Comparison of ENCODE assay signal across 8 cellular contexts in the genomic region with DNA sequence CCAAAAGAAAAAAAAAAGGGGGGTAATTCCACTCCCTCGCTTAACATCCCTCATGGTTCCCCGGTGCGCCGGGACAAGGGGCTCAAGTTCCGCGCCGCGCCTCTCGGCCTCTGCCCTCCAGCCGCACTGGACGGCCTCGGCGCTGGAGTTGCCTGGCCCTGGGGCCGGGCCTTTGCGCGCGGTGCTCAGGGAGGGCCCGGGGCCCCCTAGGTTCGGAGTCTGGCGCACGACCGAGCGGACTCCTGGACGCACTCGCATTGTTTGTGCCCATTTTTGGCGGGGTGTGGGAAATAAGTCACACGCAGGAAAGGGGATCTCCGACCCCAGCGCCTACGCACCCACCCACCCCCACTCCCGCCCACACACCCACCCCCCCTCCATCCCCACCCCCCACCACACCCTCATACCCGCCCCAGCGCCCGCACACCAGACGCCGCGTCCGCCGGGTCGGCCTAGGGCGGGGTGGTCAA. TPM values are rescaled to one million over a fixed set of nuclear protein-coding genes. Genes with fewer than 3 reads are reported as not detected.
DNase-seq lines count a peak whose midpoint lies in the region; ATAC-seq and TF ChIP-seq lines count a peak whose summit lies in the region.

No MANE protein-coding gene starts in this region.

- peak; percentile 40 for DNase-seq in activated CD4-positive, alpha-beta T cell treated with anti-CD3 and anti-CD28 coated beads, Interleukin-2, amount 10 ng/mL, durations not matched to agents 7 days and 5 days
- DNase-seq in fibroblast of the aortic adventitia (ENCODE audit: low read depth) (peak; percentile 25), T1000 (lab: John Stamatoyannopoulos, UW) (no peak), NCI-H510A treated with DMSO at 0.1 percent for 48 hours (lab: John Stamatoyannopoulos, UW) (no peak)

- peak; percentile 35 for ATAC-seq in GM21526 (IDR thresholded peaks at IDR 0.05; ENCODE audit: low FRiP score, unreplicated experiment)

- H3K4me1 Mint-ChIP-seq in activated CD4-positive, alpha-beta T cell treated with anti-CD3 and anti-CD28 coated beads, Interleukin-2, amount 10 ng/mL, durations not matched to agents 7 days and 5 days: peaks cover 43% of the 10 kb centered on the region

- H3K4me1 ChIP-seq in HUES64 (ENCODE audit: insufficient read depth, low read length): peaks cover 7% of the 10 kb centered on the region
- H3K4me1 ChIP-seq in neutrophil (ENCODE audit: control insufficient read depth in 1 of 2, insufficient read depth in 1 of 2, low read depth in 1 of 2, low read length in 1 of 2): peaks cover 37 to 47% of the 10 kb centered on the region in 2 experiments

- CTCF ChIA-PET in activated CD4-positive, alpha-beta T cell treated with anti-CD3 and anti-CD28 coated beads, Interleukin-2, amount 10 ng/mL, durations not matched to agents 7 days and 5 days (lab: Charles Lee): interaction anchor here (0.8 to 1.7 kb wide), 6 partner anchors 8 to 140 kb away, joined by 3 to 8 read pairs (median 4); no protein-coding TSS in a partner anchor

- H3K9ac ChIP-seq in HUES64 (ENCODE audit: low read depth, low read length): peak overlapping the region; percentile 100

- POLR2A ChIA-PET in activated CD4-positive, alpha-beta T cell treated with anti-CD3 and anti-CD28 coated beads, Interleukin-2, amount 10 ng/mL, durations not matched to agents 7 days and 5 days (lab: Charles Lee): interaction anchor here (0.7 to 2.6 kb wide), 6 partner anchors 10 to 29 kb away, joined by 3 to 17 read pairs (median 4); a partner anchor contains a TSS

- H3K9me3 ChIP-seq in HUES64 (ENCODE audit: insufficient read depth, low read depth, low read length) (no peaks in the 10 kb centered on the region), neutrophil (no peaks in the 10 kb centered on the region)

- H3K4me3 ChIP-seq in GM08714 (ENCODE audit: low read length): peak overlapping the region; percentile 90
- peak overlapping the region; percentile 89 for H3K4me3 ChIP-seq in HUES64 (ENCODE audit: low read length)
- H3K4me3 ChIP-seq in fibroblast of the aortic adventitia (ENCODE audit: low read depth, low read length): peak overlapping the region; percentile 97
- H3K4me3 ChIP-seq in neutrophil (ENCODE audit: low read depth in 1 of 2, low read length in 1 of 2): peak overlapping the region; percentile 64 to 92

- H3K27ac ChIP-seq in HUES64 (ENCODE audit: low read depth, low read length) (peak overlapping the region; percentile 97), neutrophil (peak overlapping the region; percentile 81)

- H3K27me3 Mint-ChIP-seq in activated CD4-positive, alpha-beta T cell treated with anti-CD3 and anti-CD28 coated beads, Interleukin-2, amount 10 ng/mL, durations not matched to agents 7 days and 5 days: no peaks in the 10 kb centered on the region

- TF ChIP-seq CTCF in fibroblast of the aortic adventitia (IDR thresholded peaks at IDR 0.05; ENCODE audit: insufficient read depth, low read length) (peak; percentile 10), neutrophil (IDR thresholded peaks at IDR 0.05) (no peak)

- H3K4me3 Mint-ChIP-seq in activated CD4-positive, alpha-beta T cell treated with anti-CD3 and anti-CD28 coated beads, Interleukin-2, amount 10 ng/mL, durations not matched to agents 7 days and 5 days: peak overlapping the region; percentile 100

- H3K9me3 Mint-ChIP-seq in activated CD4-positive, alpha-beta T cell treated with anti-CD3 and anti-CD28 coated beads, Interleukin-2, amount 10 ng/mL, durations not matched to agents 7 days and 5 days: no peaks in the 10 kb centered on the region

- H3K27me3 ChIP-seq in HUES64 (ENCODE audit: insufficient read depth, low read length) (no peaks in the 10 kb centered on the region), neutrophil (no peaks in the 10 kb centered on the region)

- peaks cover 49% of the 10 kb centered on the region for H3K36me3 Mint-ChIP-seq in activated CD4-positive, alpha-beta T cell treated with anti-CD3 and anti-CD28 coated beads, Interleukin-2, amount 10 ng/mL, durations not matched to agents 7 days and 5 days (ENCODE audit: low read depth)

- H3K27ac Mint-ChIP-seq in activated CD4-positive, alpha-beta T cell treated with anti-CD3 and anti-CD28 coated beads, Interleukin-2, amount 10 ng/mL, durations not matched to agents 7 days and 5 days: peak overlapping the region; percentile 98

- H3K36me3 ChIP-seq in HUES64 (ENCODE audit: insufficient read depth, low read length) (peaks cover 79% of the 10 kb centered on the region), neutrophil (peaks cover 75% of the 10 kb centered on the region)

- WGBS in HUES64: under 1% methylated on average over 36 of the region's 41 CpGs

RNA-seq across cellular contexts. Expression of a gene that starts 0.4 kb away (rescaled TPM):
- polyA plus RNA-seq in HUES64 (2013, experiment 1 of 2): 57.6 TPM
- 43.9 TPM for polyA plus RNA-seq in HUES64 (2013, experiment 2 of 2)
- total RNA-seq in activated CD4-positive, alpha-beta T cell treated with anti-CD3 and anti-CD28 coated beads, Interleukin-2, amount 10 ng/mL, durations not matched to agents 7 days and 5 days: 10 to 100 TPM; 25.6 to 27.2 TPM
- 17.7 and 19.7 TPM in 2 replicates for total RNA-seq in fibroblast of the aortic adventitia (ENCODE audit: low replicate concordance)

RNA-seq across cellular contexts. Expression of a gene that starts 0.5 kb away (rescaled TPM):
- 2,022 TPM for polyA plus RNA-seq in HUES64 (2013, experiment 1 of 2)
- polyA plus RNA-seq in HUES64 (2013, experiment 2 of 2): 2,280 TPM
- total RNA-seq in activated CD4-positive, alpha-beta T cell treated with anti-CD3 and anti-CD28 coated beads, Interleukin-2, amount 10 ng/mL, durations not matched to agents 7 days and 5 days: 1,000 to 10,000 TPM; 1,880 to 1,928 TPM
- total RNA-seq in fibroblast of the aortic adventitia (ENCODE audit: low replicate concordance): 2,301 and 2,411 TPM in 2 replicates

RNA-seq across cellular contexts. Expression of a gene that starts 8.7 kb away (rescaled TPM):
- polyA plus RNA-seq in HUES64 (2013, experiment 1 of 2): 28.1 TPM
- 33.2 TPM for polyA plus RNA-seq in HUES64 (2013, experiment 2 of 2)
- 10 to 100 TPM; 39.4 to 48.9 TPM for total RNA-seq in activated CD4-positive, alpha-beta T cell treated with anti-CD3 and anti-CD28 coated beads, Interleukin-2, amount 10 ng/mL, durations not matched to agents 7 days and 5 days
- total RNA-seq in fibroblast of the aortic adventitia (ENCODE audit: low replicate concordance): 25.1 and 49.3 TPM in 2 replicates

RNA-seq across cellular contexts. Expression of a gene that starts 8.8 kb away (rescaled TPM):
- 45.2 TPM for polyA plus RNA-seq in HUES64 (2013, experiment 1 of 2)
- polyA plus RNA-seq in HUES64 (2013, experiment 2 of 2): 34.4 TPM
- total RNA-seq in activated CD4-positive, alpha-beta T cell treated with anti-CD3 and anti-CD28 coated beads, Interleukin-2, amount 10 ng/mL, durations not matched to agents 7 days and 5 days: 10 to 100 TPM; 14.8 to 16.0 TPM
- total RNA-seq in fibroblast of the aortic adventitia (ENCODE audit: low replicate concordance): 12.5 and 33.9 TPM in 2 replicates

RNA-seq across cellular contexts. Expression of a gene that starts 11.6 kb away (rescaled TPM):
- 28.4 TPM for polyA plus RNA-seq in HUES64 (2013, experiment 1 of 2)
- 23.1 TPM for polyA plus RNA-seq in HUES64 (2013, experiment 2 of 2)
- total RNA-seq in activated CD4-positive, alpha-beta T cell treated with anti-CD3 and anti-CD28 coated beads, Interleukin-2, amount 10 ng/mL, durations not matched to agents 7 days and 5 days: 10 to 100 TPM; 14.2 to 17.3 TPM
- 6.9 and 13.5 TPM in 2 replicates for total RNA-seq in fibroblast of the aortic adventitia (ENCODE audit: low replicate concordance)

Comparison
In these comparisons a context has a peak if more than half of its experiments do, and no peak if none do; other contexts are left out.
1. DNase-seq: peak in activated CD4-positive, alpha-beta T cell treated with anti-CD3 and anti-CD28 coated beads, Interleukin-2, amount 10 ng/mL, durations not matched to agents 7 days and 5 days (single experiment) and fibroblast of the aortic adventitia (single experiment); none in T1000 (single experiment) and NCI-H510A treated with DMSO at 0.1 percent for 48 hours (single experiment).
2. Peak in every context shown above with its lines, with median percentiles within 50 percentile points of each other: H3K4me3 ChIP-seq.